Comparison of ENCODE assay signal across 11 cellular contexts in the genomic region with DNA sequence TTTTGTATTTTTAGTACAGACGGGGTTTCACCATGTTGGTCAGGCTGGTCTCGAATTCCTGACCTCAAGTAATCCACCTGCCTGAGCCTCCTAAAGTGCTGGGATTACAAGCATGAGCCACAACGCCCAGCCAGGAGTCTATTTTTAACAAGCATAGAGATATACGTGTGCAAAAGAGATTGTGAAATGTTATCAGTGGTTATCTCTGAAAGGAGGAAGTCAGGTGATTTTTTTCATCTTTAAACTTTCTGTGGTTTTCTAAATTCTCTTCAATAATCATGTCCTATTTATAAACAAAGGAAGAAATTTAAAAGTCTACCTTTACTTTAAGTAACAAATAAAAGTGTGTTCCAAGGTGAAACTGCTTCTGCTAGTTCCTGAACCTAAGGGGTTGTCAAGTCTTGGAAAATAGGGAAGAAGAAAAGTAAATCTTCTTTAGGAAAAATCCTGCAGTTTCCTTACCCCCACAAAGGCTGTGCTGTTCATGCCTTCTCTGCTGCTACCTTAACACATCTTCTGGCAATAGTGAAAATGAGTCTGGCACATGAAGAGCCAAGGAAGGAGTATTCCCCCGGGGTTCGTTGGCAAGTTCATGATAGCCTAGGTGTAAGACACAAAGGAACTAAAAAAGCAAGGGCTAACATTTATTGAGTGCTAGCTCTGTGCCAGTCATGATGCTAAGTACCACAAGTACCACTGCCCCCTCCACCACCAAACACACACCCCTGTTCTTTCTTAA. TPM values are rescaled to one million over a fixed set of nuclear protein-coding genes. Genes with fewer than 3 reads are reported as not detected.
DNase-seq lines count a peak whose midpoint lies in the region; ATAC-seq, FAIRE-seq and TF ChIP-seq lines count a peak whose summit lies in the region.
"Had no signal": no experiment of that assay in that cellular context is flagged by ENCODE, and none has a peak within 500 bp of the region (broad histone marks: within the 10 kb centered on the region; RNA-seq: fewer than 3 reads in every experiment).

No MANE protein-coding gene starts in this region.

- H3K79me2 ChIP-seq in H1 (ENCODE audit: control insufficient read depth in 1 of 2, insufficient read depth in 2 of 2, low read length in 2 of 2) = no peaks in the 10 kb centered on the region

- H3K9me3 ChIP-seq in H1 (ENCODE audit: insufficient read depth in 2 of 2, low read depth in 1 of 2, low read length in 1 of 2) (peaks cover 25% of the 10 kb centered on the region in 2 experiments), MG63 (peaks cover 13% of the 10 kb centered on the region)

- 90% methylated on average over 6 of the region's 6 CpGs; no CpG with 5 or more reads in 1 of the 2 experiments for WGBS in H1 (ENCODE audit: extremely low coverage in 1 of 2, insufficient coverage in 1 of 2, insufficient read length in 1 of 2, insufficient replicate concordance in 2 of 2, low coverage in 1 of 2, low lambda C conversion rate in 2 of 2, missing lambda C conversion rate in 1 of 2), 2 experiments

- no peak overlapping the region for H4K8ac ChIP-seq in H1 (ENCODE audit: extremely low read depth, insufficient read depth, low read length)

- H3K27me3 ChIP-seq in H1 (replicated peaks in 1 of 4; ENCODE audit: control insufficient read depth in 3 of 4, extremely low read depth in 1 of 4, insufficient read depth in 3 of 4, low read length in 3 of 4) = no peaks in the 10 kb centered on the region
- no peaks in the 10 kb centered on the region for H3K27me3 ChIP-seq in MG63
- H3K27me3 ChIP-seq: tibial artery had no signal

- POLR2A ChIA-PET in H1 (lab: Charles Lee; ENCODE audit: partially characterized antibody) = no interaction called here

- no peak overlapping the region for H3K9ac ChIP-seq in H1 (replicated peaks in 1 of 4; ENCODE audit: extremely low read depth in 1 of 4, low read depth in 3 of 4, low read length in 3 of 4)

- no peak overlapping the region for H3K4ac ChIP-seq in H1 (replicated peaks; ENCODE audit: insufficient read length, low read depth, low read length)

- H2AFZ ChIP-seq in H1 (ENCODE audit: low read length) = no peak overlapping the region

- H3K36me3 ChIP-seq in H1 (ENCODE audit: control insufficient read depth in 2 of 4, insufficient read depth in 4 of 4, low read length in 3 of 4) (peaks cover 0 to 6% (median 1%) of the 10 kb centered on the region in 4 experiments; a peak in 1 of 8 replicates), MG63 (no peaks in the 10 kb centered on the region)
- H3K36me3 ChIP-seq: tibial artery had no signal

- H3K23ac ChIP-seq in H1 (ENCODE audit: insufficient read length) = no peak overlapping the region

- H2BK20ac ChIP-seq in H1 (ENCODE audit: low read length) = 0 out of 2 replicates have a peak overlapping the region, but pooled peaks have one; percentile 43

- H3K56ac ChIP-seq in H1 (replicated peaks; ENCODE audit: insufficient read length, low read depth, low read length) = no peak overlapping the region

- no peaks in the 10 kb centered on the region for H3K79me1 ChIP-seq in H1 (ENCODE audit: low read depth, low read length)

- H3K23me2 ChIP-seq in H1 (ENCODE audit: low read depth, low read length) = no peaks in the 10 kb centered on the region; the same call in 1 of the 2 replicates

- no peak overlapping the region for H2BK120ac ChIP-seq in H1 (replicated peaks; ENCODE audit: low read depth, low read length)

- no peak overlapping the region for H4K5ac ChIP-seq in H1 (ENCODE audit: insufficient read length, low read depth, low read length)

- no peak for TF ChIP-seq EP300 in H1 (IDR thresholded peaks at IDR 0.05; ENCODE audit: borderline replicate concordance in 1 of 2, low read depth in 2 of 2, low read length in 2 of 2)

- no peak overlapping the region for H3K18ac ChIP-seq in H1 (ENCODE audit: extremely low read depth, low read length)

- H2AK5ac ChIP-seq in H1 (ENCODE audit: low read depth, low read length) = no peak overlapping the region

- no peak overlapping the region for H2BK15ac ChIP-seq in H1 (ENCODE audit: low read length)

- ATAC-seq in GM21786 (IDR thresholded peaks at IDR 0.05; ENCODE audit: unreplicated experiment) (peak; percentile 69), HG03095 (IDR thresholded peaks at IDR 0.05; ENCODE audit: unreplicated experiment) (no peak)
- ATAC-seq: Panc1 had no signal

- no peak overlapping the region for H3K4me3 ChIP-seq in Jurkat, Clone E6-1 (ENCODE audit: low read length)
- H3K4me3 ChIP-seq in H1 (ENCODE audit: extremely low read depth in 1 of 4, insufficient read depth in 2 of 4, low read depth in 3 of 4, low read length in 4 of 4) = no peak overlapping the region
- no peak overlapping the region for H3K4me3 ChIP-seq in MG63
- H3K4me3 ChIP-seq: tibial artery had no signal

- no peak for DNase-seq in GM12891 (ENCODE audit: insufficient read length, low spot score)
- peak; percentile 42 for DNase-seq in Jurkat, Clone E6-1 (ENCODE audit: low read depth, low spot score)
- no peak for DNase-seq in H1 (ENCODE audit: low read depth in 1 of 2, low spot score in 2 of 2)
- DNase-seq in stimulated activated CD4-positive, alpha-beta T cell treated with anti-CD3 and anti-CD28 coated beads, Interleukin-2, amount 100 ng/mL, for 48 hours = no peak
- no peak for DNase-seq in MG63
- no peak for DNase-seq in GM19238 (ENCODE audit: insufficient read length, low spot score)
- DNase-seq: NCI-H187, tibial artery had no signal

- no peak overlapping the region for H2BK5ac ChIP-seq in H1 (ENCODE audit: low read depth, low read length)

- H3K27ac ChIP-seq in H1 (ENCODE audit: low read depth, low read length) = no peak overlapping the region
- H3K27ac ChIP-seq: tibial artery had no signal

- TF ChIP-seq RAD21 in H1 (IDR thresholded peaks at IDR 0.05 in 1 of 2, conservative IDR thresholded peaks at IDR 0.05 in 1 of 2; ENCODE audit: low read depth in 2 of 2, low read length in 2 of 2) = no peak

- H2BK12ac ChIP-seq in H1 (ENCODE audit: low read depth, low read length) = no peak overlapping the region

- H3K4me1 ChIP-seq in H1 (replicated peaks in 1 of 4; ENCODE audit: control insufficient read depth in 3 of 4, insufficient read depth in 4 of 4, low read length in 3 of 4) = no peaks in the 10 kb centered on the region
- H3K4me1 ChIP-seq: tibial artery had no signal

- no peak for TF ChIP-seq CTCF in H1 (IDR thresholded peaks at IDR 0.05; ENCODE audit: control extremely low read depth in 1 of 3, insufficient read depth in 1 of 3, low read depth in 1 of 3, low read length in 3 of 3)

- CTCF ChIA-PET in H1 (lab: Charles Lee; ENCODE audit: partially characterized antibody) = interaction anchor here (0.7 to 2.7 kb wide), 3 partner anchors 9 to 277 kb away, joined by 3 to 20 read pairs (median 3); no protein-coding TSS in a partner anchor

- FAIRE-seq in GM12891 (lab: Jason Lieb, UNC) (no peak), H1 (lab: Jason Lieb, UNC) (no peak)

- no peak overlapping the region for H3K4me2 ChIP-seq in H1 (ENCODE audit: insufficient read depth in 1 of 2, low read depth in 2 of 2, low read length in 2 of 2)

- TF ChIP-seq POLR2A in GM12891 (IDR thresholded peaks at IDR 0.05; ENCODE audit: low read depth, low read length) = no peak
- TF ChIP-seq POLR2A in H1 (IDR thresholded peaks at IDR 0.05; ENCODE audit: control extremely low read depth in 1 of 2, low read depth in 2 of 2, low read length in 2 of 2) = no peak

- H4K91ac ChIP-seq in H1 (replicated peaks; ENCODE audit: insufficient read length, low read length) = no peak overlapping the region

- H4K20me1 ChIP-seq in H1 (replicated peaks in 1 of 2; ENCODE audit: control insufficient read depth in 1 of 2, insufficient read depth in 2 of 2, low read length in 2 of 2) = no peaks in the 10 kb centered on the region

- H3K14ac ChIP-seq in H1 (ENCODE audit: insufficient read length) = no peak overlapping the region

TF ChIP-seq in GM12891, 5 proteins besides CTCF, POLR2A, EP300 and RAD21:
- no peak for TF ChIP-seq POLR2AphosphoS5 (IDR thresholded peaks at IDR 0.05; ENCODE audit: low read depth, low read length)
- no peak for TF ChIP-seq PAX5 (IDR thresholded peaks at IDR 0.05; ENCODE audit: insufficient read depth, low read length, severe bottlenecking)
- TF ChIP-seq POU2F2 (IDR thresholded peaks at IDR 0.05; ENCODE audit: low read depth, low read length) = no peak
- peak; percentile 45; the same call in 1 of the 2 replicates for TF ChIP-seq SPI1 (IDR thresholded peaks at IDR 0.05; ENCODE audit: low read depth, low read length)
- no peak for TF ChIP-seq TAF1 (IDR thresholded peaks at IDR 0.05; ENCODE audit: low read depth, low read length)

TF ChIP-seq in H1, 55 proteins besides CTCF, POLR2A, EP300 and RAD21 (continues in another document):
- no peak for TF ChIP-seq RBBP5 (IDR thresholded peaks at IDR 0.05; ENCODE audit: borderline replicate concordance, low read depth, low read length)
- TF ChIP-seq TBP (IDR thresholded peaks at IDR 0.05; ENCODE audit: low read depth, low read length) = no peak
- TF ChIP-seq HDAC6 (IDR thresholded peaks at IDR 0.05; ENCODE audit: low read depth, low read length) = no peak
- no peak for TF ChIP-seq POLR2AphosphoS5 (IDR thresholded peaks at IDR 0.05; ENCODE audit: low read depth, low read length)
- no peak for TF ChIP-seq ASH2L (IDR thresholded peaks at IDR 0.05; ENCODE audit: low read length)
- TF ChIP-seq HDAC2 (IDR thresholded peaks at IDR 0.05; ENCODE audit: borderline replicate concordance in 1 of 2, low read depth in 2 of 2, low read length in 2 of 2) = no peak
- no peak for TF ChIP-seq RNF2 (IDR thresholded peaks at IDR 0.05; ENCODE audit: borderline replicate concordance, low read depth, low read length, missing control alignments, poor library complexity, severe bottlenecking)
- TF ChIP-seq KDM4A (IDR thresholded peaks at IDR 0.05; ENCODE audit: low read depth, low read length, severe bottlenecking) = no peak
- no peak for TF ChIP-seq RXRA (IDR thresholded peaks at IDR 0.05; ENCODE audit: insufficient read depth, low read depth, low read length)

RNA-seq across cellular contexts. Expression of a gene that starts 51.1 kb away (rescaled TPM):
- polyA plus RNA-seq in GM12891 (2012; ENCODE audit: low read depth, missing spikeins) = 0.08 TPM
- polyA plus RNA-seq in Jurkat, Clone E6-1 (2012; ENCODE audit: insufficient read depth, insufficient read length) = 16.4 TPM
- total RNA-seq in H1 (2021; fragmentation: NEBNext Ultra II Directional; extraction: Animal tissue kit (Norgen Biotek cat#: 25700)) = 5.0 and 6.2 TPM in 2 replicates
- 9.1 and 23.2 TPM in 2 replicates for polyA plus RNA-seq in H1 (2011; rRNA removed)
- polyA plus RNA-seq in H1 (2011; cell fraction: cytosol; rRNA removed) = 20.6 TPM
- 31.1 TPM for polyA plus RNA-seq in H1 (2011; cell fraction: nucleus; rRNA removed)
- 6.0 to 7.8 TPM (median 6.8 TPM) in 4 replicates for polyA plus RNA-seq in H1 (2012, experiment 1 of 2)
- 4.2 TPM for polyA plus RNA-seq in H1 (2012, experiment 2 of 2)
- 2.4 TPM for polyA plus RNA-seq in H1 (2013, experiment 1 of 2)
- polyA plus RNA-seq in H1 (2013, experiment 2 of 2) = 2.5 TPM
- 3.7 and 4.8 TPM in 2 replicates for polyA minus RNA-seq in H1 (2011; rRNA and poly(A)+ RNA removed)
- polyA minus RNA-seq in H1 (2011; cell fraction: cytosol; rRNA and poly(A)+ RNA removed) = 5.5 TPM
- 6.6 TPM for polyA minus RNA-seq in H1 (2011; cell fraction: nucleus; rRNA and poly(A)+ RNA removed)
- 0.30 and 0.32 TPM in 2 replicates for total RNA-seq in MG63 (2014; rRNA removed; shearing (Covaris generic); ENCODE audit: low replicate concordance)
